Comparison of ENCODE assay signal across 19 cellular contexts in the genomic region with DNA sequence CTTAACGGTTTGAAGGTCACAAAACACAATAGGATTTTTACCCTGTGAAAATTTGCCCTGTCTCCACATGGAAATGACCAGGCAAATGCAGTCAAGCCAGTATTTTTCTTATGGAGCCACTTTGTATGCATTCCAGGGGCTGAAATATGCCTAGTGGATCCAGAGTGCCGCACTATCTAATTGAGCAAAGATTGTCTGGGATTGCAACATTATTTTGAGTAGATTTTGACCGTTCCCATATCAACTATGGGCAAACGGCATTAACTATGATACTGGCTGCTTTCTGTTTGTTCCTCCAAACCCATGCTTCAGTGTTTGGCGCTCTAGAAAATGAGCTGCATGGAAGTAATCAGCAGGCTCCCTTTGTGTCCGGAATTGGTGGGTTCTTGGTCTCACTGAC.
"Had no signal": no experiment of that assay in that cellular context is flagged by ENCODE, and none has a peak within 500 bp of the region (broad histone marks: within the 10 kb centered on the region; RNA-seq: fewer than 3 reads in every experiment).

No MANE protein-coding gene starts in this region.

- ATAC-seq: mucosa of descending colon; naive thymus-derived CD4-positive, alpha-beta T cell had no signal

- H3K27me3 Mint-ChIP-seq: activated naive CD4-positive, alpha-beta T cell treated with anti-CD3 and anti-CD28 coated beads, Interleukin-2, amount 10 ng/mL, durations not matched to agents 7 days and 5 days; naive thymus-derived CD4-positive, alpha-beta T cell had no signal

- FAIRE-seq: frontal cortex had no signal

- H3K4me3 ChIP-seq: colonic mucosa, esophagus muscularis mucosa, mucosa of descending colon, skin epidermis, tibial artery, vagina had no signal

- H3K27ac Mint-ChIP-seq: activated naive CD4-positive, alpha-beta T cell treated with anti-CD3 and anti-CD28 coated beads, Interleukin-2, amount 10 ng/mL, durations not matched to agents 7 days and 5 days had no signal

- H3K27ac ChIP-seq: colonic mucosa, esophagus muscularis mucosa, neutrophil, skin epidermis, tibial artery, vagina had no signal

- H3K9me3 ChIP-seq: colonic mucosa, esophagus muscularis mucosa, mucosa of descending colon, neutrophil, tibial artery, vagina had no signal

- H3K4me1 ChIP-seq: colonic mucosa, tibial artery had no signal

- H3K36me3 ChIP-seq: colonic mucosa, esophagus muscularis mucosa, neutrophil, tibial artery, vagina had no signal

- DNase-seq: activated CD4-positive, alpha-beta T cell treated with anti-CD3 and anti-CD28 coated beads, Interleukin-2, amount 50 U/mL, for 1 hour; activated naive CD4-positive, alpha-beta T cell treated with anti-CD3 and anti-CD28 coated beads, Interleukin-2, amount 10 ng/mL, durations not matched to agents 7 days and 5 days; activated T-cell treated with anti-CD3 and anti-CD28 coated beads for 4 hours; central memory CD4-positive, alpha-beta T cell; colonic mucosa; head of caudate nucleus; mammary epithelial cell; mucosa of descending colon; naive thymus-derived CD4-positive, alpha-beta T cell; stimulated activated CD4-positive, alpha-beta T cell treated with anti-CD3 and anti-CD28 coated beads, Interleukin-4, amount 100 ng/mL, for 24 hours; stimulated activated naive CD4-positive, alpha-beta T cell; SW 1271; tibial artery had no signal

- H3K27me3 ChIP-seq: colonic mucosa, esophagus muscularis mucosa, neutrophil, tibial artery, vagina had no signal

- H3K4me3 Mint-ChIP-seq: activated naive CD4-positive, alpha-beta T cell treated with anti-CD3 and anti-CD28 coated beads, Interleukin-2, amount 10 ng/mL, durations not matched to agents 7 days and 5 days; T-helper 2 cell treated with Interferon-gamma antibody and Interleukin-4, amounts not matched to agents 5 μg/mL and 100 μg/mL, for 36 hours had no signal

- H3K36me3 Mint-ChIP-seq: activated naive CD4-positive, alpha-beta T cell treated with anti-CD3 and anti-CD28 coated beads, Interleukin-2, amount 10 ng/mL, durations not matched to agents 7 days and 5 days had no signal
